In the genomic region with DNA sequence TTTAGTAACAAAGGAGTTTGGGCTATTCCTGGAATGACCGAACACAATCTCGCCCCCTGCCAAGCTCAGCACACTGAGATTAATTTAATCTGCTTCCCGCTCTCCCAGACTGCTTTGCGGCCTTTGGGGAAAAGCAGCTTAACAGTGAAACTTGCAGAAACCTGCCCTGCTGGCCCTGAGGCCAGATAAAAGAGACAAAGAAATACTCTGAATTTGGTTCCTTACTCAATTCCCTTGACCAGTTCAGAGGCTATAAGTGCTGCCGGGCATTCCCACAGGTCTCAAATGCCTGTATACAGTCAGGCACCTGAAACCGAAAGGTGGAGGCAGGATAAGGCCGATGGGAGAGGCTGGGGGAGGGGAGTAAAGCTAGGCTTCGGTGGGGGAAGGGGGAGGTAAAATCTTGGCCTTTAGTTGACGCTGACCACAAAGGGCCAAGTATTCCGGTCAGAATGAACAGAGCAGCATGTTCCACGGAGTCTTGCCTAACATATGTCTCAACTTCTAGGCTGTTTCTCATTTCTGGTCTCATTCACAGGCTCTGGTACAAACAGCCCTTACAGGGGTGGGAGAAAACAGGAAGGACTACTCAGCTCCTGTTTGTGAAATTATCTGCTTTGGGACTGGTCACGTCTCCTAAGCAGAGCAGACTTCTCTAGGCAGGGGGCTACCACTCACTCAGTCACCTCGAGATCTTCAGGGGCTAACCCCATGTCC, we compare ENCODE assay signal across 8 cellular contexts. TPM values are rescaled to one million over a fixed set of nuclear protein-coding genes. Genes with fewer than 3 reads are reported as not detected.
A peak's percentile ranks its signal among the peaks of the same experiment; 100 is the strongest.
DNase-seq lines count a peak whose midpoint lies in the region; TF ChIP-seq lines count a peak whose summit lies in the region.

No MANE protein-coding gene starts in this region.

- no peak overlapping the region for H3K9ac ChIP-seq in mesendoderm (ENCODE audit: low read length)

- H2BK120ac ChIP-seq in mesendoderm (ENCODE audit: low read depth, low read length), result no peak overlapping the region

- H3K27ac ChIP-seq in dorsolateral prefrontal cortex, result peak overlapping the region; percentile 45 to 99 (median 91)
- H3K27ac ChIP-seq in mesendoderm (ENCODE audit: low read depth, low read length), result peak overlapping the region; percentile 76
- H3K27ac ChIP-seq in uterus, result peak overlapping the region; percentile 75 to 88

- H2BK15ac ChIP-seq in mesendoderm (replicated peaks; ENCODE audit: low read depth), result no peak overlapping the region

- no peak overlapping the region for H2AK5ac ChIP-seq in mesendoderm (ENCODE audit: low read length)

- peak; percentile 13 to 32 for TF ChIP-seq POLR2A in uterus (IDR thresholded peaks at IDR 0.05)

- no peak overlapping the region for H2BK5ac ChIP-seq in mesendoderm (ENCODE audit: low read length)

- H3K4me1 ChIP-seq in mesendoderm (ENCODE audit: control insufficient read depth, low read depth, low read length) (peaks cover 36% of the 10 kb centered on the region), uterus (peaks cover 41 to 59% of the 10 kb centered on the region in 2 donors)

- no peak overlapping the region for H3K4me2 ChIP-seq in mesendoderm (ENCODE audit: low read length)

- H3K79me1 ChIP-seq in mesendoderm (ENCODE audit: low read length), result peaks cover 6% of the 10 kb centered on the region

- H3K27me3 ChIP-seq in dorsolateral prefrontal cortex (no peaks in the 10 kb centered on the region), mesendoderm (ENCODE audit: insufficient read depth, low read length, poor library complexity) (no peaks in the 10 kb centered on the region), uterus (no peaks in the 10 kb centered on the region)

- TF ChIP-seq CTCF in dorsolateral prefrontal cortex (IDR thresholded peaks at IDR 0.05 in 54 of 56, conservative IDR thresholded peaks at IDR 0.05 in 2 of 56; ENCODE audit: low read depth in 1 of 56, partially characterized antibody in 56 of 56) (no peak), uterus (IDR thresholded peaks at IDR 0.05) (no peak)

- no CpG with 5 or more reads among the region's 13 CpGs for WGBS in mesendoderm (ENCODE audit: extremely low coverage, insufficient coverage, low lambda C conversion rate)

- peak overlapping the region; percentile 73 for H4K5ac ChIP-seq in mesendoderm (ENCODE audit: low read length)

- H3K4ac ChIP-seq in mesendoderm (ENCODE audit: low read depth, low read length), result peak overlapping the region; percentile 0

- no peaks in the 10 kb centered on the region for H3K79me2 ChIP-seq in mesendoderm (ENCODE audit: control insufficient read depth, insufficient read depth, low read length)

- no peak overlapping the region for H4K8ac ChIP-seq in mesendoderm (ENCODE audit: low read depth, low read length)

- intact Hi-C loops in dorsolateral prefrontal cortex (cut with DNase I), result no loop called here
- intact Hi-C loops in uterus (cut with DNase I; ENCODE audit: low total_unique reads), result no loop called here

- H3K18ac ChIP-seq in mesendoderm (ENCODE audit: low read length), result peak overlapping the region; percentile 52

- no peaks in the 10 kb centered on the region for H3K9me3 ChIP-seq in uterus

- DNase-seq in NCI-H2227 treated with DMSO at 0.1 percent for 48 hours (lab: John Stamatoyannopoulos, UW), result peak; percentile 18
- DNase-seq in NCI-H2227 (lab: John Stamatoyannopoulos, UW; ENCODE audit: unreplicated experiment), result no peak
- peak in 3 of 10 donors; percentile 20 to 80 (median 28) for DNase-seq in dorsolateral prefrontal cortex
- peak; percentile 94 for DNase-seq in mesendoderm
- DNase-seq in uterus, result peak; percentile 68 to 80
- DNase-seq in NCI-H2107 treated with DMSO at 0.1 percent for 48 hours (lab: John Stamatoyannopoulos, UW; ENCODE audit: unreplicated experiment), result no peak
- no peak for DNase-seq in NCI-H2196 (lab: John Stamatoyannopoulos, UW; ENCODE audit: unreplicated experiment)
- DNase-seq in NCI-H1092 treated with DMSO at 0.1 percent for 48 hours (lab: John Stamatoyannopoulos, UW), result no peak

- H3K4me3 ChIP-seq in dorsolateral prefrontal cortex (peak overlapping the region in 30 of 59 donors; percentile 0 to 41 (median 19)), mesendoderm (ENCODE audit: low read length) (no peak overlapping the region), uterus (peak overlapping the region; percentile 1 to 10)

- H3K36me3 ChIP-seq in mesendoderm (ENCODE audit: control insufficient read depth, insufficient read depth, low read length) (no peaks in the 10 kb centered on the region), uterus (no peaks in the 10 kb centered on the region)

- peak overlapping the region; percentile 63 for H3K56ac ChIP-seq in mesendoderm (ENCODE audit: low read length)

- no peak overlapping the region for H3K23ac ChIP-seq in mesendoderm (ENCODE audit: low read length)

RNA-seq across cellular contexts. Expression of gene A3GALT2, which starts 17.8 kb away (rescaled TPM):
- under 1 TPM in 10 of 120 experiments, not detected in 110; 0.35 to 0.76 (median 0.60) TPM for total RNA-seq in dorsolateral prefrontal cortex
- not detected for polyA plus RNA-seq in mesendoderm (2013, experiment 1 of 2)
- not detected for polyA plus RNA-seq in mesendoderm (2013, experiment 2 of 2)
- total RNA-seq in uterus, result under 1 TPM in 1 of 4 donors, not detected in 3; 0.58 TPM

Comparison
In these comparisons a context has a peak if more than half of its experiments do, and no peak if none do; other contexts are left out.
1. DNase-seq: peak in NCI-H2227 treated with DMSO at 0.1 percent for 48 hours (single experiment), mesendoderm (single experiment) and uterus (2 of 2); none in NCI-H2227 (single experiment), NCI-H2107 treated with DMSO at 0.1 percent for 48 hours (single experiment), NCI-H2196 (single experiment) and NCI-H1092 treated with DMSO at 0.1 percent for 48 hours (single experiment).
2. Peak in every context shown above with its lines, with median percentiles within 50 percentile points of each other: H3K27ac ChIP-seq.